In genomic region chr7:135121868-135122267, GRCh38 we compare ENCODE assay signal across 16 cellular contexts. TPM values are rescaled to one million over a fixed set of nuclear protein-coding genes. Genes with fewer than 3 reads are reported as not detected.
"Had no signal": no experiment of that assay in that cellular context is flagged by ENCODE, and none has a peak within 500 bp of the region (broad histone marks: within the 10 kb centered on the region; RNA-seq: fewer than 3 reads in every experiment).

No MANE protein-coding gene starts in this region.

- H3K79me2 ChIP-seq: hepatocyte had no signal

- H3K9me3 ChIP-seq: gastrocnemius medialis, uterus had no signal

- H3K27ac Mint-ChIP-seq: activated naive CD8-positive, alpha-beta T cell treated with anti-CD3 and anti-CD28 coated beads, Interleukin-2, amount 50 U/mL, for 24 hours; activated T-helper 1 cell treated with anti-CD3 and anti-CD28 coated beads, Interleukin-12 subunit alpha, Interleukin-12 subunit beta, Interleukin-2, Interleukin-4 antibody, amounts not matched to agents 30 ng/mL and 10 ng/mL and 1 ng/mL, durations not matched to agents 14 hours and 24 hours and 36 hours; naive thymus-derived CD4-positive, alpha-beta T cell had no signal

- H3K4me1 Mint-ChIP-seq: activated naive CD8-positive, alpha-beta T cell treated with anti-CD3 and anti-CD28 coated beads, Interleukin-2, amount 50 U/mL, for 24 hours had no signal

- H3K4me2 ChIP-seq: hepatocyte had no signal

- H3K27me3 ChIP-seq: cardiac muscle cell, gastrocnemius medialis, hepatocyte, neutrophil, uterus had no signal

- DNase-seq: activated CD4-positive, alpha-beta T cell treated with anti-CD3 and anti-CD28 coated beads for 48 hours; activated naive CD4-positive, alpha-beta T cell treated with Interleukin-2 at 50 U/mL for 16 hours; activated naive CD8-positive, alpha-beta T cell treated with anti-CD3 and anti-CD28 coated beads, Interleukin-2, amount 50 U/mL, for 24 hours; left cardiac atrium; naive thymus-derived CD4-positive, alpha-beta T cell; posterior cingulate gyrus; small intestine; T-helper 9 cell; uterus had no signal

- H3K4me3 ChIP-seq: cardiac muscle cell, gastrocnemius medialis, hepatocyte, lung, uterus had no signal

- H3K36me3 ChIP-seq: cardiac muscle cell, neutrophil, uterus had no signal

- H3K27ac ChIP-seq: cardiac muscle cell, hepatocyte, neutrophil, uterus had no signal

- FAIRE-seq: colon, small intestine had no signal

- H3K4me3 Mint-ChIP-seq: activated naive CD8-positive, alpha-beta T cell treated with anti-CD3 and anti-CD28 coated beads, Interleukin-2, amount 50 U/mL, for 24 hours; activated T-helper 1 cell treated with anti-CD3 and anti-CD28 coated beads, Interleukin-12 subunit alpha, Interleukin-12 subunit beta, Interleukin-2, Interleukin-4 antibody, amounts not matched to agents 30 ng/mL and 10 ng/mL and 1 ng/mL, durations not matched to agents 14 hours and 24 hours and 36 hours; naive thymus-derived CD4-positive, alpha-beta T cell had no signal

- H2AFZ ChIP-seq: hepatocyte had no signal

- H3K27me3 Mint-ChIP-seq: activated naive CD8-positive, alpha-beta T cell treated with anti-CD3 and anti-CD28 coated beads, Interleukin-2, amount 50 U/mL, for 24 hours had no signal

- H3K4me1 ChIP-seq: gastrocnemius medialis, uterus had no signal

RNA-seq across cellular contexts. Expression of gene TMEM140, which starts 26.0 kb away (rescaled TPM):
- total RNA-seq: cardiac muscle cell had no signal
